In the genomic region with DNA sequence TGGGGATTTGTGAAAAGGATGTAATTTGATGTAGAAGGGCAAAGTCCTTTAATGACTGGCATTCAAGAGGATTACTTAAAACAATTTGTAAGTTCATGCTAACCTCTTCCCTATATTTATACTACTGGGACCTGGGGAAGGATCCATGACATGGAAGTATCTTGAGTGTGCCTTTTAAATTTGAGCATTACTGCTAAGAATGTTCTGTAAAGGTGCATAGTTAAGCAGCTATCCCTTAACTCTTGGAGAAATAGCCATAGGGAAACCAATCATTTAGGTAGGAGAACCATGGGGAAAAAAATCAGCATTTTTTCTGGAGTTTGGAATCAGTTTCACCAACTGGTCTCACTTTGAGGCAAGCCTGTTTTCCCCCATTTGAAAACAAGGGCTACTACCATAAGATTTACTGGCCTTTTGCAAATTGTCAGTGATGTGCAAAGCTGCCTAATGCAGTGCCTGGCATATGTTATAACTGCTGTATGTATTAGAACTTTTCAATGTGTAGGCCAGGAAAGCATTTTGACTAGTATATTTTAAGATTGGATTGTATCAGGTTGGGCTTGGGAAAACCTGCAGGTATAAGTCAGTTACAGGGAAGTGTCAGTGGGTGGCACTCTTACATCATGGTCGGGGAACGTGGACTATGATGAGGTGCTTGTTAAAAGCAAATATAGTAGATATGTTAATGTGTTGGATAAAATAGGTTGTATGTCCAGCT, we compare ENCODE assay signal across 8 cellular contexts.
DNase-seq lines count a peak whose midpoint lies in the region; ATAC-seq and TF ChIP-seq lines count a peak whose summit lies in the region.

No MANE protein-coding gene starts in this region.

- intact Hi-C loops in CD8-positive, alpha-beta T cell (cut with DNase I, micrococcal nuclease): loop anchor here (1.0 to 10.0 kb wide), 9 partner anchors 72 to 1172 kb away; a partner anchor contains a TSS

- peak overlapping the region; percentile 94 for H3K4me3 Mint-ChIP-seq in CD8-positive, alpha-beta T cell
- peak overlapping the region; percentile 88 for H3K4me3 Mint-ChIP-seq in activated CD8-positive, alpha-beta T cell treated with anti-CD3 and anti-CD28 coated beads, Interleukin-2, amount 10 ng/mL, durations not matched to agents 7 days and 5 days

- no peaks in the 10 kb centered on the region for H3K27me3 Mint-ChIP-seq in CD8-positive, alpha-beta T cell (ENCODE audit: low read depth)
- H3K27me3 Mint-ChIP-seq in activated CD8-positive, alpha-beta T cell treated with anti-CD3 and anti-CD28 coated beads, Interleukin-2, amount 10 ng/mL, durations not matched to agents 7 days and 5 days (ENCODE audit: low read depth): no peaks in the 10 kb centered on the region

- H3K27ac ChIP-seq in CD8-positive, alpha-beta T cell (ENCODE audit: low read depth, low read length): no peak overlapping the region
- no peak overlapping the region for H3K27ac ChIP-seq in neuronal stem cell (replicated peaks; ENCODE audit: low read length)

- no peak overlapping the region for H2BK15ac ChIP-seq in neuronal stem cell (ENCODE audit: low read length)

- WGBS in neuronal stem cell (ENCODE audit: extremely low coverage in 2 of 2, insufficient read length in 2 of 2, insufficient replicate concordance in 1 of 2), 2 donors: no CpG with 5 or more reads among the region's 2 CpGs

- H3K23ac ChIP-seq in neuronal stem cell (ENCODE audit: low read depth, low read length, poor library complexity): no peak overlapping the region

- H3K36me3 Mint-ChIP-seq in CD8-positive, alpha-beta T cell: peaks cover 49% of the 10 kb centered on the region
- peaks cover 51% of the 10 kb centered on the region for H3K36me3 Mint-ChIP-seq in activated CD8-positive, alpha-beta T cell treated with anti-CD3 and anti-CD28 coated beads, Interleukin-2, amount 10 ng/mL, durations not matched to agents 7 days and 5 days (ENCODE audit: low read depth)

- H3K36me3 ChIP-seq in CD8-positive, alpha-beta T cell (ENCODE audit: insufficient read depth, low read length): peaks cover 3% of the 10 kb centered on the region
- H3K36me3 ChIP-seq in neuronal stem cell (replicated peaks in 1 of 2; ENCODE audit: control insufficient read depth in 2 of 2, insufficient read depth in 2 of 2, low read length in 2 of 2): peaks cover 0 to 8% of the 10 kb centered on the region in 2 donors

- H2BK5ac ChIP-seq in neuronal stem cell (ENCODE audit: low read length): no peak overlapping the region

- peaks cover 29% of the 10 kb centered on the region for H3K4me1 ChIP-seq in CD8-positive, alpha-beta T cell (ENCODE audit: insufficient read depth, low read length)
- H3K4me1 ChIP-seq in neuronal stem cell (ENCODE audit: control insufficient read depth in 2 of 2, insufficient read depth in 1 of 2, low read depth in 1 of 2, low read length in 2 of 2): peaks cover 0 to 4% of the 10 kb centered on the region in 2 donors

- no peak overlapping the region for H4K8ac ChIP-seq in neuronal stem cell (ENCODE audit: low read depth, low read length)

- no peaks in the 10 kb centered on the region for H3K79me1 ChIP-seq in neuronal stem cell (ENCODE audit: low read depth, low read length)

- H3K4ac ChIP-seq in neuronal stem cell (ENCODE audit: low read length): no peak overlapping the region

- H3K4me2 ChIP-seq in neuronal stem cell (ENCODE audit: insufficient read depth, low read length, poor library complexity, severe bottlenecking): no peak overlapping the region

- no peak overlapping the region for H3K9ac ChIP-seq in neuronal stem cell (ENCODE audit: low read depth, low read length, poor library complexity)

- peak overlapping the region; percentile 73 for H3K27ac Mint-ChIP-seq in CD8-positive, alpha-beta T cell
- peak overlapping the region; percentile 37 for H3K27ac Mint-ChIP-seq in activated CD8-positive, alpha-beta T cell treated with anti-CD3 and anti-CD28 coated beads, Interleukin-2, amount 10 ng/mL, durations not matched to agents 7 days and 5 days

- no peak for ATAC-seq in CD8-positive, alpha-beta T cell
- ATAC-seq in GM18868 (IDR thresholded peaks at IDR 0.05; ENCODE audit: unreplicated experiment): peak; percentile 26
- peak; percentile 16 for ATAC-seq in HG03354 (IDR thresholded peaks at IDR 0.05; ENCODE audit: poor library complexity, severe bottlenecking, unreplicated experiment)
- no peak for ATAC-seq in activated CD8-positive, alpha-beta T cell treated with anti-CD3 and anti-CD28 coated beads, Interleukin-2, amount 10 ng/mL, durations not matched to agents 7 days and 5 days

- no peak overlapping the region for H3K14ac ChIP-seq in neuronal stem cell (ENCODE audit: low read length)

- CTCF ChIA-PET in CD8-positive, alpha-beta T cell (lab: Charles Lee): interaction anchor here (1.1 to 1.2 kb wide), 2 partner anchors 20 to 73 kb away, joined by 3 read pairs; no protein-coding TSS in a partner anchor
- CTCF ChIA-PET in activated CD8-positive, alpha-beta T cell treated with anti-CD3 and anti-CD28 coated beads, Interleukin-2, amount 10 ng/mL, durations not matched to agents 7 days and 5 days (lab: Charles Lee): interaction anchor here (1.0 to 2.3 kb wide), 2 partner anchors 9 to 72 kb away, joined by 3 to 10 read pairs; a partner anchor contains a TSS

- peaks cover 59% of the 10 kb centered on the region for H3K4me1 Mint-ChIP-seq in CD8-positive, alpha-beta T cell (ENCODE audit: low read depth)
- H3K4me1 Mint-ChIP-seq in activated CD8-positive, alpha-beta T cell treated with anti-CD3 and anti-CD28 coated beads, Interleukin-2, amount 10 ng/mL, durations not matched to agents 7 days and 5 days (ENCODE audit: low read depth): peaks cover 28% of the 10 kb centered on the region

- peak; percentile 54 for TF ChIP-seq CTCF in CD8-positive, alpha-beta T cell (IDR thresholded peaks at IDR 0.05)

- peak in 5 of 7 experiments; percentile 29 to 53 (median 38) for DNase-seq in CD8-positive, alpha-beta T cell
- DNase-seq in NCI-H446 treated with DMSO at 0.1 percent for 48 hours (lab: John Stamatoyannopoulos, UW) (peak; percentile 35), fibroblast of peridontal ligament (ENCODE audit: extremely low read depth) (peak; percentile 87), neuronal stem cell (ENCODE audit: low spot score) (peak; percentile 40), occipital lobe (lab: John Stamatoyannopoulos, UW) (no peak)
- DNase-seq in activated CD8-positive, alpha-beta T cell treated with anti-CD3 and anti-CD28 coated beads, Interleukin-2, amount 10 ng/mL, durations not matched to agents 7 days and 5 days: peak; percentile 60

- H3K9me3 Mint-ChIP-seq in CD8-positive, alpha-beta T cell: no peaks in the 10 kb centered on the region
- H3K9me3 Mint-ChIP-seq in activated CD8-positive, alpha-beta T cell treated with anti-CD3 and anti-CD28 coated beads, Interleukin-2, amount 10 ng/mL, durations not matched to agents 7 days and 5 days (ENCODE audit: insufficient read depth): no peaks in the 10 kb centered on the region

- no peaks in the 10 kb centered on the region for H3K27me3 ChIP-seq in CD8-positive, alpha-beta T cell (ENCODE audit: insufficient read depth, low read length)
- H3K27me3 ChIP-seq in neuronal stem cell (ENCODE audit: control insufficient read depth in 3 of 3, insufficient read depth in 3 of 3, low read depth in 1 of 3, low read length in 3 of 3): peaks cover 0 to 4% (median 0%) of the 10 kb centered on the region in 3 experiments

- H3K9me3 ChIP-seq in CD8-positive, alpha-beta T cell (ENCODE audit: low read length): no peaks in the 10 kb centered on the region
- H3K9me3 ChIP-seq in neuronal stem cell (replicated peaks in 1 of 2; ENCODE audit: control insufficient read depth in 2 of 2, insufficient read depth in 1 of 2, low read depth in 1 of 2, low read length in 2 of 2): peaks cover 0 to 4% of the 10 kb centered on the region in 2 donors

- no peak overlapping the region for H2BK12ac ChIP-seq in neuronal stem cell (ENCODE audit: low read length)

- no peak overlapping the region for H2AFZ ChIP-seq in neuronal stem cell (ENCODE audit: low read length)

- no peak overlapping the region for H2BK120ac ChIP-seq in neuronal stem cell (ENCODE audit: low read depth, low read length)

- no peak overlapping the region for H3K4me3 ChIP-seq in CD8-positive, alpha-beta T cell (ENCODE audit: low read depth, low read length)
- no peak overlapping the region for H3K4me3 ChIP-seq in neuronal stem cell (ENCODE audit: low read length in 2 of 2)

- H3K18ac ChIP-seq in neuronal stem cell (ENCODE audit: low read length): no peak overlapping the region

- H2AK5ac ChIP-seq in neuronal stem cell (ENCODE audit: low read depth, low read length): no peak overlapping the region

- POLR2A ChIA-PET in CD8-positive, alpha-beta T cell (lab: Charles Lee): no interaction called here
- POLR2A ChIA-PET in activated CD8-positive, alpha-beta T cell treated with anti-CD3 and anti-CD28 coated beads, Interleukin-2, amount 10 ng/mL, durations not matched to agents 7 days and 5 days (lab: Charles Lee): no interaction called here

- no peak overlapping the region for H4K91ac ChIP-seq in neuronal stem cell (ENCODE audit: low read depth, low read length, poor library complexity)

Comparison
In these comparisons a context has a peak if more than half of its experiments do, and no peak if none do; other contexts are left out.
1. ATAC-seq: peak in GM18868 (single experiment) and HG03354 (single experiment); none in CD8-positive, alpha-beta T cell (single experiment) and activated CD8-positive, alpha-beta T cell treated with anti-CD3 and anti-CD28 coated beads, Interleukin-2, amount 10 ng/mL, durations not matched to agents 7 days and 5 days (single experiment).